In the genomic region with DNA sequence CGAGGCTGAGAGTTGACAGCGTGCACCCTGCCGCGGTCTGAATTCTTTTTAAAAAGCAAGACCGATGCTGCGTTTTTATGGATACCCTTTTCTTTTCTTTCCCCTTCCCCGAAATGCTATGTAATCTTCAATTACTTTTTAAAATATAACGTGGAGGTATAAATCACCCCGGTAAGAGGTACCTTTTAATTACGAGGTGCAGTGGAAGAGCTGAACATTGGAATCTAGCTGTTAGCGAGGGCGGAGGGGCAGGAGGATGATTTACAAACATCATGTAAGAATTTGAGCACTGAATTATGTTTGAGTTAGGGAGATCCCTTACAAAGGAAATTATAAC, we compare ENCODE assay signal across 13 cellular contexts. TPM values are rescaled to one million over a fixed set of nuclear protein-coding genes. Genes with fewer than 3 reads are reported as not detected.
DNase-seq lines count a peak whose midpoint lies in the region; ATAC-seq and TF ChIP-seq lines count a peak whose summit lies in the region.
"Had no signal": no experiment of that assay in that cellular context is flagged by ENCODE, and none has a peak within 500 bp of the region (broad histone marks: within the 10 kb centered on the region; RNA-seq: fewer than 3 reads in every experiment).

No MANE protein-coding gene starts in this region.

- H3K36me3 ChIP-seq in GM06990 (ENCODE audit: control insufficient read depth, insufficient read depth, low read length) (no peaks in the 10 kb centered on the region), fibroblast of lung (ENCODE audit: control insufficient read depth, insufficient read depth, low read length) (no peaks in the 10 kb centered on the region), rectal smooth muscle tissue (ENCODE audit: control insufficient read depth, insufficient read depth, low read length) (no peaks in the 10 kb centered on the region)

- no peak overlapping the region for H2AFZ ChIP-seq in fibroblast of lung (ENCODE audit: low read length)

- no peaks in the 10 kb centered on the region for H4K20me1 ChIP-seq in fibroblast of lung (ENCODE audit: control insufficient read depth, extremely low read depth, insufficient read depth, low read length)

- peak overlapping the region; percentile 88 for H3K4me3 ChIP-seq in GM06990 (replicated peaks; ENCODE audit: low read depth, low read length)
- peak overlapping the region in 2 of 4 experiments; percentile 19 to 58 for H3K4me3 ChIP-seq in fibroblast of lung (replicated peaks in 1 of 4; ENCODE audit: control extremely low read depth in 1 of 4, insufficient read depth in 1 of 4, low read depth in 3 of 4, low read length in 4 of 4)
- H3K4me3 ChIP-seq in rectal smooth muscle tissue (ENCODE audit: low read length) = peak overlapping the region; percentile 66

- no peak overlapping the region for H3K27ac ChIP-seq in fibroblast of lung (ENCODE audit: insufficient read depth, low read length)
- H3K27ac ChIP-seq in rectal smooth muscle tissue (ENCODE audit: low read depth, low read length) = no peak overlapping the region

- H3K27me3 ChIP-seq in GM06990 (replicated peaks; ENCODE audit: control insufficient read depth, insufficient read depth, low read length) (no peaks in the 10 kb centered on the region), fibroblast of lung (ENCODE audit: control insufficient read depth, insufficient read depth, low read length) (peaks cover 6% of the 10 kb centered on the region), rectal smooth muscle tissue (ENCODE audit: control insufficient read depth, insufficient read depth, low read length) (peaks cover 2% of the 10 kb centered on the region)

- no peak for ATAC-seq in HG03442 (IDR thresholded peaks at IDR 0.05; ENCODE audit: unreplicated experiment)
- no peak for ATAC-seq in GM21447 (IDR thresholded peaks at IDR 0.05; ENCODE audit: unreplicated experiment)

- H3K9me3 ChIP-seq in fibroblast of lung (ENCODE audit: control insufficient read depth, insufficient read depth, low read depth, low read length) = no peaks in the 10 kb centered on the region

- peak overlapping the region; percentile 37 for H3K4me2 ChIP-seq in fibroblast of lung (ENCODE audit: extremely low read depth, insufficient read depth, low read length)

- H3K9ac ChIP-seq in fibroblast of lung (ENCODE audit: insufficient read depth, low read length) = no peak overlapping the region
- H3K9ac ChIP-seq in rectal smooth muscle tissue (ENCODE audit: low read length) = no peak overlapping the region

- H3K79me2 ChIP-seq in fibroblast of lung (ENCODE audit: control insufficient read depth, insufficient read depth, low read length) = no peaks in the 10 kb centered on the region

- H3K4me1 ChIP-seq in fibroblast of lung (ENCODE audit: control insufficient read depth, extremely low read depth, insufficient read depth, low read length) = no peaks in the 10 kb centered on the region
- H3K4me1 ChIP-seq in rectal smooth muscle tissue (ENCODE audit: control insufficient read depth, insufficient read depth, low read length) = no peaks in the 10 kb centered on the region

- TF ChIP-seq CTCF in GM06990 (IDR thresholded peaks at IDR 0.05; ENCODE audit: insufficient read depth, low read length, poor library complexity, severe bottlenecking) (no peak), fibroblast of lung (conservative IDR thresholded peaks at IDR 0.05 in 1 of 2, IDR thresholded peaks at IDR 0.05 in 1 of 2; ENCODE audit: low read depth in 1 of 2, low read length in 2 of 2) (no peak)

- DNase-seq in GM06990 (ENCODE audit: extremely low read depth, insufficient read length) (no peak), NCI-H2227 treated with DMSO at 0.1 percent for 48 hours (lab: John Stamatoyannopoulos, UW) (peak; percentile 68), fibroblast of lung (ENCODE audit: low read depth in 2 of 2) (no peak), HPDE6-E6E7 (ENCODE audit: extremely low spot score) (no peak), pons (ENCODE audit: low spot score) (no peak)
- DNase-seq: activated CD4-positive, alpha-beta T cell treated with anti-CD3 and anti-CD28 coated beads, Interleukin-2, amount 50 U/mL, for 1 hour; activated naive CD8-positive, alpha-beta T cell treated with anti-CD3 and anti-CD28 coated beads for 36 hours; GOT3; SIG-M5 had no signal

RNA-seq across cellular contexts. Expression of gene EYA2, which starts 1.2 kb away (rescaled TPM):
- 1.3 and 1.7 TPM in 2 replicates for total RNA-seq in fibroblast of lung
- 0.37 and 1.1 TPM in 2 replicates for polyA plus RNA-seq in fibroblast of lung
- 0.61 and 1.5 TPM in 2 replicates for polyA plus RNA-seq in fibroblast of lung (2012)
- polyA minus RNA-seq in fibroblast of lung (ENCODE audit: low replicate concordance) = 0.48 TPM in 1 of 2 replicates, not detected in the other
- total RNA-seq: activated naive CD8-positive, alpha-beta T cell treated with anti-CD3 and anti-CD28 coated beads for 36 hours; myocyte had no signal
